Comparison of ENCODE assay signal across 8 cellular contexts in the genomic region with DNA sequence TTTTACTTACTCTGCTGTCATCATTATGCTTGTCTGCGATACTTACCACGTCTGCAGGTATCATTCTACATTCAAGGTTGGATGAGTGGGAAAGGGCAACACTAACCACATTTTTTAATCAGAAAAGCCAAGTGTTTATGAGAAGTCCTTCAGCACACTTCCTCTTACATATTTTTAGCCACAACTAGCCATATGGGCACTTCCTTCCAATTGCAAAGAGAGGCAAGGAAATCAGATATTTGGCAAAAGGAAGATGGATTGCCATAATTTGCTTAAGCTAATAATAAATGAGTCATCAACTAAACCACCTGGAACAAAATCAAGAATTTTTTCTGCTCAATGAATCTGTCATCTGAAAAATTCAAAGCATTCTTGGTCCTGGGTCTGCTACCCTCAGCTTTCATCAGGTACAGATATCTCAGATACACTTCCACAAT. TPM values are rescaled to one million over a fixed set of nuclear protein-coding genes. Genes with fewer than 3 reads are reported as not detected.
DNase-seq lines count a peak whose midpoint lies in the region; ATAC-seq, FAIRE-seq and TF ChIP-seq lines count a peak whose summit lies in the region.

No MANE protein-coding gene starts in this region.

- no peak for TF ChIP-seq CTCF in NB4 (IDR thresholded peaks at IDR 0.05; ENCODE audit: low read depth, low read length)
- TF ChIP-seq CTCF in astrocyte (IDR thresholded peaks at IDR 0.05; ENCODE audit: insufficient read depth, low read depth, low read length): no peak
- TF ChIP-seq CTCF in GM13976 (IDR thresholded peaks at IDR 0.05; ENCODE audit: borderline replicate concordance, control extremely low read depth, extremely low read depth, insufficient read depth, missing control alignments): no peak
- no peak for TF ChIP-seq CTCF in gastrocnemius medialis (IDR thresholded peaks at IDR 0.05 in 4 of 5, conservative IDR thresholded peaks at IDR 0.05 in 1 of 5)

- intact Hi-C loops in gastrocnemius medialis (cut with DNase I; ENCODE audit: low total_unique reads): no loop called here

- H3K36me3 ChIP-seq in astrocyte (ENCODE audit: insufficient read depth, low read length) (no peaks in the 10 kb centered on the region), gastrocnemius medialis (no peaks in the 10 kb centered on the region)

- DNase-seq in GM12891 (ENCODE audit: insufficient read length, low spot score) (no peak), NB4 (ENCODE audit: low read depth) (peak; percentile 46), astrocyte (ENCODE audit: low read depth) (peak; percentile 94), non-pigmented ciliary epithelial cell (ENCODE audit: low read depth) (peak; percentile 47), GM13976 (ENCODE audit: low spot score) (no peak), left lobe of liver (ENCODE audit: low spot score) (no peak), gastrocnemius medialis (no peak)

- no peak overlapping the region for H3K27ac Mint-ChIP-seq in astrocyte (ENCODE audit: unreplicated experiment)

- no peak overlapping the region for H3K4me3 ChIP-seq in NB4 (ENCODE audit: low read depth, low read length)
- H3K4me3 ChIP-seq in astrocyte (ENCODE audit: insufficient read depth, low read depth, low read length): no peak overlapping the region
- no peak overlapping the region for H3K4me3 ChIP-seq in gastrocnemius medialis

- H3K27ac ChIP-seq in astrocyte (ENCODE audit: low read depth, low read length) (no peak overlapping the region), gastrocnemius medialis (no peak overlapping the region)

- no peak overlapping the region for H3K9ac ChIP-seq in astrocyte (ENCODE audit: low read length)

- TF ChIP-seq POLR2A in GM12891 (IDR thresholded peaks at IDR 0.05; ENCODE audit: low read depth, low read length) (no peak), NB4 (IDR thresholded peaks at IDR 0.05; ENCODE audit: extremely low read depth, insufficient read length) (no peak), gastrocnemius medialis (IDR thresholded peaks at IDR 0.05) (no peak)

- in situ Hi-C loops in GM13976 (cut with MboI; ENCODE audit: low sequenced_read_pairs, unreplicated experiment): no loop called here
- in situ Hi-C loops in gastrocnemius medialis (cut with MboI; ENCODE audit: low sequenced_read_pairs in 4 of 4): no loop called here

- H3K4me1 ChIP-seq in astrocyte (ENCODE audit: insufficient read depth, low read length) (peaks cover 4% of the 10 kb centered on the region), gastrocnemius medialis (peaks cover 0 to 4% of the 10 kb centered on the region in 2 donors)

- peaks cover 9% of the 10 kb centered on the region for H3K4me1 Mint-ChIP-seq in astrocyte (ENCODE audit: low read depth, unreplicated experiment)

- no peaks in the 10 kb centered on the region for H3K9me3 ChIP-seq in astrocyte (ENCODE audit: insufficient read depth, low read depth, low read length)
- no peaks in the 10 kb centered on the region for H3K9me3 ChIP-seq in gastrocnemius medialis

- H3K27me3 Mint-ChIP-seq in astrocyte (ENCODE audit: low read depth, unreplicated experiment): no peaks in the 10 kb centered on the region

- H3K4me2 ChIP-seq in astrocyte (ENCODE audit: low read length): peak overlapping the region; percentile 53

- H2AFZ ChIP-seq in astrocyte (ENCODE audit: low read depth, low read length): no peak overlapping the region

- no peaks in the 10 kb centered on the region for H3K36me3 Mint-ChIP-seq in astrocyte (ENCODE audit: low read depth, unreplicated experiment)

- no peak overlapping the region for H3K4me3 Mint-ChIP-seq in astrocyte (ENCODE audit: unreplicated experiment)

- no peaks in the 10 kb centered on the region for H3K9me3 Mint-ChIP-seq in astrocyte (ENCODE audit: unreplicated experiment)

- H3K79me2 ChIP-seq in astrocyte (ENCODE audit: insufficient read depth, low read length): no peaks in the 10 kb centered on the region

- FAIRE-seq in GM12891 (lab: Jason Lieb, UNC): peak; percentile 78
- no peak for FAIRE-seq in astrocyte (lab: Jason Lieb, UNC)

- H4K20me1 ChIP-seq in astrocyte (ENCODE audit: insufficient read depth, low read length): no peaks in the 10 kb centered on the region

- ATAC-seq in HG03439 (IDR thresholded peaks at IDR 0.05; ENCODE audit: unreplicated experiment) (no peak), left lobe of liver (no peak), gastrocnemius medialis (no peak)

- H3K27me3 ChIP-seq in astrocyte (ENCODE audit: insufficient read depth, low read length): no peaks in the 10 kb centered on the region
- H3K27me3 ChIP-seq in gastrocnemius medialis: no peaks in the 10 kb centered on the region

TF ChIP-seq in GM12891, 5 proteins besides CTCF, POLR2A, EP300 and RAD21:
- TF ChIP-seq POU2F2 (IDR thresholded peaks at IDR 0.05; ENCODE audit: low read depth, low read length) (no peak), POLR2AphosphoS5 (IDR thresholded peaks at IDR 0.05; ENCODE audit: low read depth, low read length) (no peak), SPI1 (IDR thresholded peaks at IDR 0.05; ENCODE audit: low read depth, low read length) (peak; percentile 88), TAF1 (IDR thresholded peaks at IDR 0.05; ENCODE audit: low read depth, low read length) (no peak), PAX5 (IDR thresholded peaks at IDR 0.05; ENCODE audit: insufficient read depth, low read length, severe bottlenecking) (no peak)
TF ChIP-seq in GM12891: peak in this region for 1.

RNA-seq across cellular contexts. Expression of a gene that starts 16.7 kb away (rescaled TPM):
- not detected for polyA plus RNA-seq in GM12891 (2012; ENCODE audit: low read depth, missing spikeins)
- total RNA-seq in astrocyte: 0.18 TPM in 1 of 2 replicates, not detected in the other
- total RNA-seq in left lobe of liver: 12.0 TPM
- total RNA-seq in gastrocnemius medialis: 1 to 10 TPM in 1 of 4 donors, under 1 TPM in 2, not detected in 1; 0.18 to 1.4 (median 0.49) TPM

RNA-seq across cellular contexts. Expression of a gene that starts 42.4 kb away (rescaled TPM):
- polyA plus RNA-seq in GM12891 (2012; ENCODE audit: low read depth, missing spikeins): 49.7 TPM
- total RNA-seq in astrocyte (40.9 and 44.0 TPM in 2 replicates), left lobe of liver (13.2 TPM), gastrocnemius medialis (10 to 100 TPM; 25.3 to 50.6 (median 46.5) TPM)

Comparison
In these comparisons a context has a peak if more than half of its experiments do, and no peak if none do; other contexts are left out.
1. DNase-seq: peak in NB4 (single experiment), astrocyte (single experiment) and non-pigmented ciliary epithelial cell (single experiment); none in GM12891 (single experiment), GM13976 (single experiment), left lobe of liver (single experiment) and gastrocnemius medialis (0 of 2).